Comparison of ENCODE assay signal across 8 cellular contexts in genomic region chr1:26826261-26827201, GRCh38. TPM values are rescaled to one million over a fixed set of nuclear protein-coding genes. Genes with fewer than 3 reads are reported as not detected.
A peak's percentile ranks its signal among the peaks of the same experiment; 100 is the strongest.
DNase-seq lines count a peak whose midpoint lies in the region; ATAC-seq and TF ChIP-seq lines count a peak whose summit lies in the region.

Gene ZDHHC18 (plus strand): TSS chr1:26826688. CDS start chr1:26826805, 117 bp downstream.

- H3K27ac ChIP-seq in neutrophil (peak within 1 kb of the TSS; percentile 93), thoracic aorta (peak within 1 kb of the TSS; percentile 65 to 66)

- peak; percentile 79 for TF ChIP-seq POLR2A in Raji (IDR thresholded peaks at IDR 0.05; ENCODE audit: insufficient read depth, low read depth, low read length)

- peak; percentile 67 for ATAC-seq in GM19455 (IDR thresholded peaks at IDR 0.05; ENCODE audit: unreplicated experiment)
- ATAC-seq in thoracic aorta (ENCODE audit: insufficient number of reproducible peaks, low FRiP score, low read depth) = peak; percentile 47

- peaks cover 47 to 55% of the 10 kb centered on the region in 2 experiments for H3K4me1 ChIP-seq in neutrophil (ENCODE audit: control insufficient read depth in 1 of 2, insufficient read depth in 1 of 2, low read depth in 1 of 2, low read length in 1 of 2)
- H3K4me1 ChIP-seq in thoracic aorta (ENCODE audit: control insufficient read depth in 1 of 2, low read depth in 2 of 2) = peaks cover 14 to 37% of the 10 kb centered on the region in 2 donors

- H3K9me3 ChIP-seq in neutrophil (no peaks in the 10 kb centered on the region), thoracic aorta (no peaks in the 10 kb centered on the region)

- H3K36me3 ChIP-seq in neutrophil (peaks cover 14% of the 10 kb centered on the region), thoracic aorta (no peaks in the 10 kb centered on the region)

- H3K4me3 ChIP-seq in neutrophil (ENCODE audit: low read depth in 1 of 2, low read length in 1 of 2) (peak within 1 kb of the TSS; percentile 76 to 100), thoracic aorta (peak within 1 kb of the TSS; percentile 83)

- H3K27me3 ChIP-seq in neutrophil = no peaks in the 10 kb centered on the region
- H3K27me3 ChIP-seq in thoracic aorta (replicated peaks; ENCODE audit: insufficient read depth) = no peaks in the 10 kb centered on the region

- DNase-seq in COLO829 (ENCODE audit: low spot score) (peak; percentile 37), HUDEP-2 (lab: John Stamatoyannopoulos, UW; ENCODE audit: unreplicated experiment in 76 of 76) (peak in 48 of 76 experiments; percentile 6 to 69 (median 40)), germinal center (ENCODE audit: low spot score) (peak; percentile 84), thoracic aorta (ENCODE audit: low spot score) (no peak)
- DNase-seq in activated naive CD4-positive, alpha-beta T cell treated with Interleukin-2 at 50 U/mL for 16 hours = peak; percentile 74

- TF ChIP-seq CTCF in neutrophil (IDR thresholded peaks at IDR 0.05) (peak; percentile 92), thoracic aorta (IDR thresholded peaks at IDR 0.05) (peak; percentile 24)

RNA-seq across cellular contexts. Expression of gene ZDHHC18, which starts in this region (rescaled TPM):
- 10 to 100 TPM; 13.3 to 29.9 TPM for total RNA-seq in thoracic aorta
